ENCODE assay signal across 14 cellular contexts in the genomic region with DNA sequence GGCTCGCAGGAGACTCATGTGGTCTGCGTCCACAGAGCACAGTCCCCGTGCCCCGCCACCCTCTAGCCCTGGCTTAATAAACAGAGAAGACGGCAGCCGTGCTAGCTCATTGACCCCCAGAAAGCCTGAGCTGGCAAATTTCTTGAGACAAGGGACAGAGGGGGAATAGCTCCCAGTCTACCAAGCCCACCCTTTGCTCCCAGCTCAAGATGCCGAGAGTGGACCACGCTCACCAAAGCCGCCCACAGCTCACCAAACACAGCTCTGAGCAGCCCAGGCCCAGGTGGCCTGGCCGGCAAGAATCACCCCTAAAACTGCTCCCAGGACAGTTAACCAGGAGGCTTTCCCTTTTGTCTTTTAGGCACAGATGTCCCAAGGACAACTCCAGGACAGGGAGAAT. TPM values are rescaled to one million over a fixed set of nuclear protein-coding genes. Genes with fewer than 3 reads are reported as not detected.
A peak's percentile ranks its signal among the peaks of the same experiment; 100 is the strongest.
DNase-seq lines count a peak whose midpoint lies in the region; ATAC-seq and TF ChIP-seq lines count a peak whose summit lies in the region.
"Had no signal": no experiment of that assay in that cellular context is flagged by ENCODE, and none has a peak within 500 bp of the region (broad histone marks: within the 10 kb centered on the region; RNA-seq: fewer than 3 reads in every experiment).

No MANE protein-coding gene starts in this region.

- H3K79me2 ChIP-seq in fibroblast of lung (ENCODE audit: control insufficient read depth, insufficient read depth, low read length) (peaks cover 15% of the 10 kb centered on the region), smooth muscle cell (ENCODE audit: low read depth) (peaks cover 85% of the 10 kb centered on the region)

- H3K9me3 ChIP-seq in BLaER1 treated with 17β-estradiol and CSF1 and Interleukin-3, amounts not matched to agents 10 nM and 100 nM (replicated peaks in 1 of 11) = no peaks in the 10 kb centered on the region
- H3K9me3 ChIP-seq in NT2/D1 (ENCODE audit: insufficient read depth, low read length) = no peaks in the 10 kb centered on the region
- H3K9me3 ChIP-seq in fibroblast of lung (ENCODE audit: control insufficient read depth, insufficient read depth, low read depth, low read length) = no peaks in the 10 kb centered on the region
- no peaks in the 10 kb centered on the region for H3K9me3 ChIP-seq in smooth muscle cell (replicated peaks; ENCODE audit: low read depth)
- H3K9me3 ChIP-seq: MG63 had no signal

- peaks cover 56 to 80% (median 75%) of the 10 kb centered on the region in 11 experiments for H3K27me3 ChIP-seq in BLaER1 treated with 17β-estradiol and CSF1 and Interleukin-3, amounts not matched to agents 10 nM and 100 nM
- H3K27me3 ChIP-seq in NT2/D1 (ENCODE audit: insufficient read depth, insufficient read length) (no peaks in the 10 kb centered on the region), fibroblast of lung (ENCODE audit: control insufficient read depth, insufficient read depth, low read length) (no peaks in the 10 kb centered on the region), smooth muscle cell (ENCODE audit: low read depth) (no peaks in the 10 kb centered on the region)

- no peak for ATAC-seq in HG03442 (IDR thresholded peaks at IDR 0.05; ENCODE audit: unreplicated experiment)
- ATAC-seq: left lobe of liver, Panc1 had no signal

- no peak overlapping the region for H3K9ac ChIP-seq in BLaER1 treated with 17β-estradiol and CSF1 and Interleukin-3, amounts not matched to agents 10 nM and 100 nM
- H3K9ac ChIP-seq in NT2/D1 (ENCODE audit: insufficient read length, low read depth) (peak overlapping the region; percentile 57), fibroblast of lung (ENCODE audit: insufficient read depth, low read length) (no peak overlapping the region), smooth muscle cell (ENCODE audit: low read depth) (peak overlapping the region; percentile 26)

- DNase-seq in NT2/D1 (ENCODE audit: low read depth, low spot score) = no peak
- DNase-seq in fibroblast of lung (ENCODE audit: low read depth in 2 of 2) = no peak
- DNase-seq in smooth muscle cell (lab: John Stamatoyannopoulos, UW; ENCODE audit: unreplicated experiment) = no peak
- DNase-seq in AG08396 (ENCODE audit: low spot score) = no peak
- DNase-seq in NCI-H69 (lab: John Stamatoyannopoulos, UW) = no peak
- DNase-seq: activated B cell treated with CpG ODN at 0.5 μM for 24 hours; DMS79; MG63; NCI-H187 treated with DMSO at 0.1 percent for 48 hours; stimulated activated CD4-positive, alpha-beta T cell treated with anti-CD3 and anti-CD28 coated beads, Interleukin-4, amount 100 ng/mL, for 1 hour had no signal

- H2AFZ ChIP-seq in fibroblast of lung (ENCODE audit: low read length) = no peak overlapping the region
- H2AFZ ChIP-seq in smooth muscle cell (ENCODE audit: low read depth) = no peak overlapping the region

- H3K4me3 ChIP-seq in BLaER1 treated with 17β-estradiol and CSF1 and Interleukin-3, amounts not matched to agents 10 nM and 100 nM = no peak overlapping the region
- H3K4me3 ChIP-seq in NT2/D1 (ENCODE audit: insufficient read length, low read depth) = no peak overlapping the region
- no peak overlapping the region for H3K4me3 ChIP-seq in fibroblast of lung (replicated peaks in 1 of 4; ENCODE audit: control extremely low read depth in 1 of 4, insufficient read depth in 1 of 4, low read depth in 3 of 4, low read length in 4 of 4)
- H3K4me3 ChIP-seq in smooth muscle cell = no peak overlapping the region
- H3K4me3 ChIP-seq: MG63 had no signal

- WGBS in smooth muscle cell (ENCODE audit: low lambda C conversion rate) = 90% methylated on average over 10 of the region's 10 CpGs

- peaks cover 0 to 9% (median 0%) of the 10 kb centered on the region in 11 experiments; a peak in 3 of 22 replicates for H3K36me3 ChIP-seq in BLaER1 treated with 17β-estradiol and CSF1 and Interleukin-3, amounts not matched to agents 10 nM and 100 nM
- H3K36me3 ChIP-seq in NT2/D1 (ENCODE audit: insufficient read depth, insufficient read length, low read length) (peaks cover 61% of the 10 kb centered on the region), fibroblast of lung (ENCODE audit: control insufficient read depth, insufficient read depth, low read length) (peaks cover 4% of the 10 kb centered on the region), smooth muscle cell (ENCODE audit: low read depth) (no peaks in the 10 kb centered on the region)
- H3K36me3 ChIP-seq: MG63 had no signal

- peaks cover 35 to 72% (median 54%) of the 10 kb centered on the region in 11 experiments; a peak in 20 of 22 replicates for H4K20me1 ChIP-seq in BLaER1 treated with 17β-estradiol and CSF1 and Interleukin-3, amounts not matched to agents 10 nM and 100 nM
- H4K20me1 ChIP-seq in fibroblast of lung (ENCODE audit: control insufficient read depth, extremely low read depth, insufficient read depth, low read length) (no peaks in the 10 kb centered on the region), smooth muscle cell (ENCODE audit: low read depth) (peaks cover 88% of the 10 kb centered on the region)

- H3K4me2 ChIP-seq in BLaER1 treated with 17β-estradiol and CSF1 and Interleukin-3, amounts not matched to agents 10 nM and 100 nM = peak overlapping the region; percentile 31 to 78 (median 61); a peak in 21 of 22 replicates
- H3K4me2 ChIP-seq in fibroblast of lung (ENCODE audit: extremely low read depth, insufficient read depth, low read length) = no peak overlapping the region
- peak overlapping the region; percentile 94 for H3K4me2 ChIP-seq in smooth muscle cell

- H3K4me1 ChIP-seq in BLaER1 treated with 17β-estradiol and CSF1 and Interleukin-3, amounts not matched to agents 10 nM and 100 nM = peaks cover 25 to 54% (median 47%) of the 10 kb centered on the region in 10 experiments
- H3K4me1 ChIP-seq in NT2/D1 (ENCODE audit: insufficient read depth, insufficient read length) (peaks cover 44% of the 10 kb centered on the region), fibroblast of lung (ENCODE audit: control insufficient read depth, extremely low read depth, insufficient read depth, low read length) (peaks cover 18% of the 10 kb centered on the region), smooth muscle cell (ENCODE audit: low read depth) (peaks cover 26% of the 10 kb centered on the region)

- peaks cover 7% of the 10 kb centered on the region for H3F3A ChIP-seq in smooth muscle cell (ENCODE audit: low read depth)

- no peak for TF ChIP-seq CTCF in fibroblast of lung (conservative IDR thresholded peaks at IDR 0.05 in 1 of 2, IDR thresholded peaks at IDR 0.05 in 1 of 2; ENCODE audit: low read depth in 1 of 2, low read length in 2 of 2)
- TF ChIP-seq CTCF in smooth muscle cell (IDR thresholded peaks at IDR 0.05; ENCODE audit: borderline replicate concordance, insufficient read depth, poor library complexity, severe bottlenecking) = no peak

- H3K27ac ChIP-seq in BLaER1 treated with 17β-estradiol and CSF1 and Interleukin-3, amounts not matched to agents 10 nM and 100 nM = peak overlapping the region in 1 of 11 experiments; percentile 16; a peak in 1 of 22 replicates
- H3K27ac ChIP-seq in fibroblast of lung (ENCODE audit: insufficient read depth, low read length) (peak overlapping the region; percentile 46), smooth muscle cell (ENCODE audit: low read depth) (peak overlapping the region; percentile 77)

RNA-seq across cellular contexts. Expression of a gene that starts 5.4 kb away (rescaled TPM):
- total RNA-seq in fibroblast of lung (10.8 and 13.5 TPM in 2 replicates), smooth muscle cell (68.1 and 97.2 TPM in 2 replicates)
- polyA plus RNA-seq in fibroblast of lung (2.0 and 16.9 TPM in 2 replicates), smooth muscle cell (32.0 and 33.7 TPM in 2 replicates)
- 2.4 and 17.6 TPM in 2 replicates for polyA plus RNA-seq in fibroblast of lung (2012)
- 8.4 and 52.3 TPM in 2 replicates for polyA minus RNA-seq in fibroblast of lung (ENCODE audit: low replicate concordance)

Comparison
In these comparisons a context has a peak if more than half of its experiments do, and no peak if none do; other contexts are left out.
1. H3K9ac ChIP-seq: peak in NT2/D1 (single experiment) and smooth muscle cell (single experiment); none in BLaER1 treated with 17β-estradiol and CSF1 and Interleukin-3, amounts not matched to agents 10 nM and 100 nM (0 of 11) and fibroblast of lung (single experiment).